10 cellular contexts compared by ENCODE assay signal in genomic region chr3:188978772-188979171, GRCh38.
A peak's percentile ranks its signal among the peaks of the same experiment; 100 is the strongest.
DNase-seq lines count a peak whose midpoint lies in the region; ATAC-seq and TF ChIP-seq lines count a peak whose summit lies in the region.
"Had no signal": no experiment of that assay in that cellular context is flagged by ENCODE, and none has a peak within 500 bp of the region (broad histone marks: within the 10 kb centered on the region; RNA-seq: fewer than 3 reads in every experiment).

No MANE protein-coding gene starts in this region.

- H3K36me3 ChIP-seq in PC-3 (ENCODE audit: low read depth, low read length): no peaks in the 10 kb centered on the region
- H3K36me3 ChIP-seq in gastroesophageal sphincter: no peaks in the 10 kb centered on the region

- no peaks in the 10 kb centered on the region for H3K36me3 Mint-ChIP-seq in activated naive CD4-positive, alpha-beta T cell treated with anti-CD3 and anti-CD28 coated beads, Interleukin-2, amount 10 ng/mL, durations not matched to agents 7 days and 5 days
- H3K36me3 Mint-ChIP-seq in mesothelial cell of epicardium: no peaks in the 10 kb centered on the region
- H3K36me3 Mint-ChIP-seq: natural killer cell treated with Interleukin-12 subunit alpha and Interleukin-12 subunit beta and Interleukin-15 and Interleukin-18, amount 100 ng/mL, for 72 hours had no signal

- intact Hi-C loops in PC-3 (cut with micrococcal nuclease): loop anchor here (5.0 to 10.0 kb wide), 3 partner anchors 64 to 966 kb away; no protein-coding TSS in a partner anchor

- CTCF ChIA-PET in PC-3 (lab: Charles Lee): no interaction called here
- CTCF ChIA-PET in activated naive CD4-positive, alpha-beta T cell treated with anti-CD3 and anti-CD28 coated beads, Interleukin-2, amount 10 ng/mL, durations not matched to agents 7 days and 5 days (lab: Charles Lee): interaction anchor here (1.9 kb wide), 1 partner anchor 165 kb away, joined by 5 read pairs; no protein-coding TSS in a partner anchor

- no peaks in the 10 kb centered on the region for H3K9me3 Mint-ChIP-seq in activated naive CD4-positive, alpha-beta T cell treated with anti-CD3 and anti-CD28 coated beads, Interleukin-2, amount 10 ng/mL, durations not matched to agents 7 days and 5 days
- H3K9me3 Mint-ChIP-seq in mesothelial cell of epicardium: no peaks in the 10 kb centered on the region
- H3K9me3 Mint-ChIP-seq: activated CD4-positive, alpha-beta T cell treated with anti-CD3 and anti-CD28 coated beads, Interleukin-2, amount 10 ng/mL, durations not matched to agents 24 days and 14 days; natural killer cell treated with Interleukin-12 subunit alpha and Interleukin-12 subunit beta and Interleukin-15 and Interleukin-18, amount 100 ng/mL, for 72 hours had no signal

- 13 to 25% methylated on average over 4 of the region's 4 CpGs for WGBS in gastroesophageal sphincter (ENCODE audit: low coverage in 1 of 2), 2 donors

- peaks cover 42% of the 10 kb centered on the region for H3K4me1 ChIP-seq in PC-3 (ENCODE audit: insufficient read depth, low read length)
- H3K4me1 ChIP-seq in gastroesophageal sphincter: peaks cover 0 to 19% (median 0%) of the 10 kb centered on the region in 3 donors

- H3K9ac ChIP-seq in PC-3 (ENCODE audit: low read length): no peak overlapping the region

- no peak overlapping the region for H3K4me3 ChIP-seq in PC-3 (ENCODE audit: low read length)
- no peak overlapping the region for H3K4me3 ChIP-seq in gastroesophageal sphincter

- BruUV-seq in PC-3 (replicated peaks; lab: Mats Ljungman, UMichigan): no TSS peak

- no peak for TF ChIP-seq CTCF in PC-3 (conservative IDR thresholded peaks at IDR 0.05; ENCODE audit: low read depth, low read length)
- no peak for TF ChIP-seq CTCF in gastroesophageal sphincter (IDR thresholded peaks at IDR 0.05)
- no peak for TF ChIP-seq CTCF in mesothelial cell of epicardium (IDR thresholded peaks at IDR 0.05; ENCODE audit: unreplicated experiment)

- peaks cover 15% of the 10 kb centered on the region for H3K4me1 Mint-ChIP-seq in activated naive CD4-positive, alpha-beta T cell treated with anti-CD3 and anti-CD28 coated beads, Interleukin-2, amount 10 ng/mL, durations not matched to agents 7 days and 5 days
- no peaks in the 10 kb centered on the region for H3K4me1 Mint-ChIP-seq in mesothelial cell of epicardium

- H3K4me3 Mint-ChIP-seq in activated naive CD4-positive, alpha-beta T cell treated with anti-CD3 and anti-CD28 coated beads, Interleukin-2, amount 10 ng/mL, durations not matched to agents 7 days and 5 days: no peak overlapping the region
- H3K4me3 Mint-ChIP-seq in mesothelial cell of epicardium: no peak overlapping the region
- H3K4me3 Mint-ChIP-seq: activated CD4-positive, alpha-beta T cell treated with anti-CD3 and anti-CD28 coated beads, Interleukin-2, amount 10 ng/mL, durations not matched to agents 24 days and 14 days; natural killer cell treated with Interleukin-12 subunit alpha and Interleukin-12 subunit beta and Interleukin-15 and Interleukin-18, amount 100 ng/mL, for 72 hours had no signal

- POLR2A ChIA-PET in PC-3 (lab: Charles Lee; ENCODE audit: unreplicated experiment): no interaction called here

- no peak overlapping the region for H3K27ac Mint-ChIP-seq in activated naive CD4-positive, alpha-beta T cell treated with anti-CD3 and anti-CD28 coated beads, Interleukin-2, amount 10 ng/mL, durations not matched to agents 7 days and 5 days
- H3K27ac Mint-ChIP-seq in mesothelial cell of epicardium: no peak overlapping the region
- H3K27ac Mint-ChIP-seq: activated CD4-positive, alpha-beta T cell treated with anti-CD3 and anti-CD28 coated beads, Interleukin-2, amount 10 ng/mL, durations not matched to agents 24 days and 14 days; natural killer cell treated with Interleukin-12 subunit alpha and Interleukin-12 subunit beta and Interleukin-15 and Interleukin-18, amount 100 ng/mL, for 72 hours had no signal

- TF ChIP-seq EP300 in gastroesophageal sphincter (IDR thresholded peaks at IDR 0.05): no peak

- no peaks in the 10 kb centered on the region for H4K20me1 ChIP-seq in PC-3 (ENCODE audit: low read length)

- DNase-seq in GM04504 (ENCODE audit: low read depth) (peak; percentile 57), PC-3 (peak; percentile 81), smooth muscle cell of the brain vasculature (ENCODE audit: low read depth, low spot score) (peak; percentile 67), SKM-1 (lab: John Stamatoyannopoulos, UW; ENCODE audit: unreplicated experiment) (no peak), mesothelial cell of epicardium (ENCODE audit: low spot score in 2 of 2, unreplicated experiment in 2 of 2) (no peak)
- DNase-seq in activated naive CD4-positive, alpha-beta T cell treated with anti-CD3 and anti-CD28 coated beads, Interleukin-2, amount 10 ng/mL, durations not matched to agents 7 days and 5 days: no peak
- DNase-seq: activated CD4-positive, alpha-beta T cell treated with anti-CD3 and anti-CD28 coated beads, Interleukin-2, amount 10 ng/mL, durations not matched to agents 24 days and 14 days had no signal

- H3F3A ChIP-seq in PC-3 (ENCODE audit: low read length, unreplicated experiment): peaks cover 4% of the 10 kb centered on the region

- H3K27me3 Mint-ChIP-seq in activated naive CD4-positive, alpha-beta T cell treated with anti-CD3 and anti-CD28 coated beads, Interleukin-2, amount 10 ng/mL, durations not matched to agents 7 days and 5 days: peaks cover 3% of the 10 kb centered on the region
- H3K27me3 Mint-ChIP-seq in mesothelial cell of epicardium (ENCODE audit: low read depth): no peaks in the 10 kb centered on the region

- H3K79me2 ChIP-seq in PC-3 (ENCODE audit: low read length): no peaks in the 10 kb centered on the region

- H3K9me2 ChIP-seq in PC-3 (replicated peaks; ENCODE audit: low read length): no peaks in the 10 kb centered on the region

- H3K27ac ChIP-seq in PC-3 (ENCODE audit: low read length) (no peak overlapping the region), gastroesophageal sphincter (peak overlapping the region in 2 of 4 donors; percentile 39 to 47)

- H2AFZ ChIP-seq in PC-3 (ENCODE audit: low read length): no peak overlapping the region

- peak overlapping the region; percentile 29 for H3K4me2 ChIP-seq in PC-3 (ENCODE audit: low read length)

- H3K9me3 ChIP-seq in PC-3 (ENCODE audit: low read length) (no peaks in the 10 kb centered on the region), gastroesophageal sphincter (no peaks in the 10 kb centered on the region)

- ATAC-seq in PC-3: peak; percentile 59
- peak; percentile 59 for ATAC-seq in gastroesophageal sphincter
- no peak for ATAC-seq in HG02763 (IDR thresholded peaks at IDR 0.05; ENCODE audit: unreplicated experiment)
- ATAC-seq: natural killer cell treated with Interleukin-12 subunit alpha and Interleukin-12 subunit beta and Interleukin-15 and Interleukin-18, amount 100 ng/mL, for 72 hours had no signal

- no peaks in the 10 kb centered on the region for H3K27me3 ChIP-seq in PC-3 (ENCODE audit: low read length)
- no peaks in the 10 kb centered on the region for H3K27me3 ChIP-seq in gastroesophageal sphincter

- no peak for TF ChIP-seq POLR2A in gastroesophageal sphincter (IDR thresholded peaks at IDR 0.05)

Comparison
In these comparisons a context has a peak if more than half of its experiments do, and no peak if none do; other contexts are left out.
1. DNase-seq: peak in GM04504 (single experiment), PC-3 (single experiment) and smooth muscle cell of the brain vasculature (single experiment); none in SKM-1 (single experiment), activated naive CD4-positive, alpha-beta T cell treated with anti-CD3 and anti-CD28 coated beads, Interleukin-2, amount 10 ng/mL, durations not matched to agents 7 days and 5 days (single experiment) and mesothelial cell of epicardium (0 of 2).